In the genomic region with DNA sequence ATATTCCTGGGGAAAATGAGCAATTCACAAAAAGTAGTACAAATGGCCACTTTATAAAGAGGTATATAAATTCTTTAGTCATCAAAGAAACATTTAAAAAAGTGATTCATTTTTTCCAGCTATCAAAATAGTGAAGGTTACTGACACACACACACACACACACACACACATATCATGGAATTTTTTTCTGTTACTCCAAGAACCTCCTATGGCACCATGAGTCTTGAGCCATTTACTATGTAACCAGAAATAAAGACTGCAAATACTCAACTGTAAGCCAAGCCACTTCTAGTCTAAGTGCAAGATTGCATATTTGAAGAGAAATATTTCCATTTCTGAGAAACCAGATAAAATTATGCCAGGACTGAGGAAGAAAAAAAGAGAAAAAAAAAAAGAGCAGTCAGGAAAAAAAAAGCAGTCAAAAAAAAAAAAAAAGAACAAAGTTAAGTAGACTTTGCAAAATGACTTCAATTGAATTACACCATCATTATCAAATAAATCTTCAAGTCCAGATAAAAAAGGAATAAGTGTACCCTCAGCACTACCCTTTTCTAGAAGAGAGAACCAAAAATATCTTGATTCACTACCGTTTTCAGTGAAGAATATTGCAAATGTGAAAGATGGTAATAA, we compare ENCODE assay signal across 20 cellular contexts.
DNase-seq lines count a peak whose midpoint lies in the region; ATAC-seq and TF ChIP-seq lines count a peak whose summit lies in the region.
"Had no signal": no experiment of that assay in that cellular context is flagged by ENCODE, and none has a peak within 500 bp of the region (broad histone marks: within the 10 kb centered on the region; RNA-seq: fewer than 3 reads in every experiment).

No MANE protein-coding gene starts in this region.

- H3K36me3 ChIP-seq in heart left ventricle: no peaks in the 10 kb centered on the region
- H3K36me3 ChIP-seq: adrenal gland, spleen, suprapubic skin had no signal

- H3K36me3 Mint-ChIP-seq in activated T-helper 1 cell treated with anti-CD3 and anti-CD28 coated beads, Interleukin-12 subunit alpha, Interleukin-12 subunit beta, Interleukin-2, Interleukin-4 antibody, amounts not matched to agents 30 ng/mL and 10 ng/mL and 1 ng/mL, durations not matched to agents 14 hours and 24 hours and 36 hours (ENCODE audit: low read depth): no peaks in the 10 kb centered on the region
- no peaks in the 10 kb centered on the region for H3K36me3 Mint-ChIP-seq in CD14-positive monocyte
- H3K36me3 Mint-ChIP-seq: natural killer cell; stimulated activated naive B cell treated with anti-CD40 and anti-IgM and Interleukin-4, amounts not matched to agents 10 μg/mL and 1 μg/mL and 100 μg/mL, for 72 hours had no signal

- no peak overlapping the region for H3K4me3 Mint-ChIP-seq in activated T-helper 1 cell treated with anti-CD3 and anti-CD28 coated beads, Interleukin-12 subunit alpha, Interleukin-12 subunit beta, Interleukin-2, Interleukin-4 antibody, amounts not matched to agents 30 ng/mL and 10 ng/mL and 1 ng/mL, durations not matched to agents 14 hours and 24 hours and 36 hours
- H3K4me3 Mint-ChIP-seq in CD14-positive monocyte: no peak overlapping the region
- H3K4me3 Mint-ChIP-seq: natural killer cell; stimulated activated naive B cell treated with anti-CD40 and anti-IgM and Interleukin-4, amounts not matched to agents 10 μg/mL and 1 μg/mL and 100 μg/mL, for 72 hours had no signal

- TF ChIP-seq CTCF in heart left ventricle (IDR thresholded peaks at IDR 0.05) (no peak), CD14-positive monocyte (IDR thresholded peaks at IDR 0.05) (no peak)

- no peaks in the 10 kb centered on the region for H3K9me3 ChIP-seq in heart left ventricle
- H3K9me3 ChIP-seq: adrenal gland, spleen, suprapubic skin had no signal

- H3K27me3 Mint-ChIP-seq in activated T-helper 1 cell treated with anti-CD3 and anti-CD28 coated beads, Interleukin-12 subunit alpha, Interleukin-12 subunit beta, Interleukin-2, Interleukin-4 antibody, amounts not matched to agents 30 ng/mL and 10 ng/mL and 1 ng/mL, durations not matched to agents 14 hours and 24 hours and 36 hours (ENCODE audit: insufficient read depth): no peaks in the 10 kb centered on the region
- peaks cover 0 to 2% (median 0%) of the 10 kb centered on the region in 3 donors for H3K27me3 Mint-ChIP-seq in CD14-positive monocyte (ENCODE audit: low read depth in 3 of 3)

- 37 to 51% (median 41%) methylated on average over 1 of the region's 1 CpG for WGBS in heart left ventricle, 4 donors

- DNase-seq in left cardiac atrium (no peak), heart left ventricle (no peak), iris pigment epithelial cell (ENCODE audit: low read depth) (peak; percentile 11), mucosa of gallbladder (ENCODE audit: low spot score) (no peak), CD14-positive monocyte (ENCODE audit: low spot score) (no peak)
- DNase-seq in activated T-helper 1 cell treated with anti-CD3 and anti-CD28 coated beads, Interleukin-12 subunit alpha, Interleukin-12 subunit beta, Interleukin-2, Interleukin-4 antibody, amounts not matched to agents 30 ng/mL and 10 ng/mL and 1 ng/mL, durations not matched to agents 14 hours and 24 hours and 36 hours (ENCODE audit: low spot score): no peak
- DNase-seq: activated CD4-positive, alpha-beta T cell treated with anti-CD3 and anti-CD28 coated beads for 1 hour; activated effector memory CD4-positive, alpha-beta T cell treated with Interleukin-2 at 50 U/mL for 16 hours; adrenal gland; cortex of kidney; natural killer cell; NCI-H187 treated with DMSO at 0.1 percent for 48 hours; retina; spleen; stimulated activated CD4-positive, alpha-beta T cell treated with anti-CD3 and anti-CD28 coated beads, Interleukin-2, amount 100 ng/mL, for 48 hours had no signal

- ATAC-seq in left cardiac atrium: peak; percentile 23 to 31
- no peak for ATAC-seq in heart left ventricle
- no peak for ATAC-seq in HG02870 (IDR thresholded peaks at IDR 0.05; ENCODE audit: unreplicated experiment)

- no peaks in the 10 kb centered on the region for H3K4me1 ChIP-seq in heart left ventricle
- H3K4me1 ChIP-seq: adrenal gland had no signal

- H3K9me3 Mint-ChIP-seq in activated T-helper 1 cell treated with anti-CD3 and anti-CD28 coated beads, Interleukin-12 subunit alpha, Interleukin-12 subunit beta, Interleukin-2, Interleukin-4 antibody, amounts not matched to agents 30 ng/mL and 10 ng/mL and 1 ng/mL, durations not matched to agents 14 hours and 24 hours and 36 hours: no peaks in the 10 kb centered on the region
- no peaks in the 10 kb centered on the region for H3K9me3 Mint-ChIP-seq in CD14-positive monocyte
- H3K9me3 Mint-ChIP-seq: natural killer cell; stimulated activated naive B cell treated with anti-CD40 and anti-IgM and Interleukin-4, amounts not matched to agents 10 μg/mL and 1 μg/mL and 100 μg/mL, for 72 hours had no signal

- H3K27me3 ChIP-seq in heart left ventricle: no peaks in the 10 kb centered on the region
- H3K27me3 ChIP-seq: spleen, suprapubic skin had no signal

- H3K4me3 ChIP-seq in heart left ventricle: no peak overlapping the region
- H3K4me3 ChIP-seq: adrenal gland, spleen, suprapubic skin had no signal

- no peak overlapping the region for H3K27ac ChIP-seq in heart left ventricle
- H3K27ac ChIP-seq: adrenal gland, C4-2B, HL-60, spleen, suprapubic skin had no signal

- intact Hi-C loops in left cardiac atrium (cut with DNase I) (no loop called here), heart left ventricle (cut with DNase I) (loop anchor here in 1 of 10 donors (10.0 kb wide), 1 partner anchor 242 kb away; no protein-coding TSS in a partner anchor), CD14-positive monocyte (cut with micrococcal nuclease) (loop anchor here (10.0 kb wide), 2 partner anchors 62 to 162 kb away; no protein-coding TSS in a partner anchor)
- intact Hi-C loops in activated T-helper 1 cell treated with anti-CD3 and anti-CD28 coated beads, Interleukin-12 subunit alpha, Interleukin-12 subunit beta, Interleukin-2, Interleukin-4 antibody, amounts not matched to agents 30 ng/mL and 10 ng/mL and 1 ng/mL, durations not matched to agents 14 hours and 24 hours and 36 hours (cut with micrococcal nuclease): loop anchor here (5.0 kb wide), 1 partner anchor 179 kb away; no protein-coding TSS in a partner anchor

- no peaks in the 10 kb centered on the region for H3K4me1 Mint-ChIP-seq in activated T-helper 1 cell treated with anti-CD3 and anti-CD28 coated beads, Interleukin-12 subunit alpha, Interleukin-12 subunit beta, Interleukin-2, Interleukin-4 antibody, amounts not matched to agents 30 ng/mL and 10 ng/mL and 1 ng/mL, durations not matched to agents 14 hours and 24 hours and 36 hours (ENCODE audit: low read depth)
- peaks cover 10% of the 10 kb centered on the region for H3K4me1 Mint-ChIP-seq in CD14-positive monocyte
- H3K4me1 Mint-ChIP-seq: natural killer cell had no signal

- TF ChIP-seq POLR2A in heart left ventricle (IDR thresholded peaks at IDR 0.05): no peak

- H3K27ac Mint-ChIP-seq in activated T-helper 1 cell treated with anti-CD3 and anti-CD28 coated beads, Interleukin-12 subunit alpha, Interleukin-12 subunit beta, Interleukin-2, Interleukin-4 antibody, amounts not matched to agents 30 ng/mL and 10 ng/mL and 1 ng/mL, durations not matched to agents 14 hours and 24 hours and 36 hours: peak overlapping the region; percentile 65
- H3K27ac Mint-ChIP-seq in CD14-positive monocyte: no peak overlapping the region
- H3K27ac Mint-ChIP-seq: natural killer cell; stimulated activated naive B cell treated with anti-CD40 and anti-IgM and Interleukin-4, amounts not matched to agents 10 μg/mL and 1 μg/mL and 100 μg/mL, for 72 hours had no signal

Comparison
In these comparisons a context has a peak if more than half of its experiments do, and no peak if none do; other contexts are left out.
1. ATAC-seq: peak in left cardiac atrium (2 of 2); none in heart left ventricle (0 of 4) and HG02870 (single experiment).
2. intact Hi-C loops: an anchor here in activated T-helper 1 cell treated with anti-CD3 and anti-CD28 coated beads, Interleukin-12 subunit alpha, Interleukin-12 subunit beta, Interleukin-2, Interleukin-4 antibody, amounts not matched to agents 30 ng/mL and 10 ng/mL and 1 ng/mL, durations not matched to agents 14 hours and 24 hours and 36 hours (5.0 kb wide) and CD14-positive monocyte (10.0 kb wide); none called in left cardiac atrium.